Comparison of ENCODE assay signal across 8 cellular contexts in the genomic region with DNA sequence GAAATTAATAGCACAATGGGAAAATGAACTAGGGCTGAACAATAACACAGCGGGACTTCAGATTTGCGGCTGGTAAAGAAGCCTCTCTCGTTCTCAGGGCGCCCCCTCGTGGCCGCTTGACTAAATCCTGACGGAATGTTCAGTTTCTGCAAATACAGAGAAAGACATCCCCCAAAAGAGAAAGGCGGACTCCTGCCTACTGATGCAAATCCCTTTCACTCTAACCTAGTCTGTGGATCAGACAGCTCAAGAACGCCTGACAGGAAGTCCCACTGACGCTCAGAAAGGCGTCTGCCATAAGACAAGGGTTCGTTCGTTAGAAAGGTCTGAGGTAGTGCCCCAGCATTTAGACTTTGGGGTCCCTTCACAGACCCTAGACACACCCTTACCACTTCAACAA. TPM values are rescaled to one million over a fixed set of nuclear protein-coding genes. Genes with fewer than 3 reads are reported as not detected.
DNase-seq lines count a peak whose midpoint lies in the region; ATAC-seq and TF ChIP-seq lines count a peak whose summit lies in the region.

No MANE protein-coding gene starts in this region.

- H3K27me3 ChIP-seq in GM23338 (ENCODE audit: insufficient read depth), result peaks cover 11% of the 10 kb centered on the region
- H3K27me3 ChIP-seq in left lung, result peaks cover 9 to 63% of the 10 kb centered on the region in 2 donors

- peak overlapping the region; percentile 51 for H3K4me3 Mint-ChIP-seq in GM23338

- no peak overlapping the region for H2AFZ ChIP-seq in GM23338

- TF ChIP-seq CTCF in AG09309 (IDR thresholded peaks at IDR 0.05; ENCODE audit: control insufficient read depth, insufficient read depth, low read depth, low read length, missing control alignments), result peak; percentile 74
- TF ChIP-seq CTCF in GM23338 (conservative IDR thresholded peaks at IDR 0.05; ENCODE audit: low read depth in 2 of 2), result peak; percentile 81 to 91
- TF ChIP-seq CTCF in coronary artery (IDR thresholded peaks at IDR 0.05), result peak; percentile 82
- peak; percentile 76 to 77 for TF ChIP-seq CTCF in left lung (IDR thresholded peaks at IDR 0.05)

- peaks cover 80% of the 10 kb centered on the region for H3K79me2 ChIP-seq in GM23338 (replicated peaks; ENCODE audit: insufficient read depth)

- no peaks in the 10 kb centered on the region for H3K9me3 ChIP-seq in left lung

- no peaks in the 10 kb centered on the region for H3K9me3 Mint-ChIP-seq in GM23338

- H3K27me3 Mint-ChIP-seq in GM23338 (ENCODE audit: insufficient read depth, low read depth, poor library complexity), result peaks cover 18% of the 10 kb centered on the region

- DNase-seq in AG09309 (ENCODE audit: low read depth), result peak; percentile 70
- DNase-seq in GM23338 (ENCODE audit: low spot score), result peak; percentile 97
- DNase-seq in NCI-H345 treated with DMSO at 0.1 percent for 48 hours (lab: John Stamatoyannopoulos, UW; ENCODE audit: unreplicated experiment), result peak; percentile 83
- peak; percentile 85 for DNase-seq in activated CD4-positive, alpha-beta T cell treated with anti-CD3 and anti-CD28 coated beads for 48 hours
- peak; percentile 89 for DNase-seq in coronary artery (ENCODE audit: low spot score)
- peak; percentile 78 to 92 for DNase-seq in left lung
- DNase-seq in stimulated activated CD4-positive, alpha-beta T cell treated with anti-CD3 and anti-CD28 coated beads, Interleukin-1b, Interleukin-23, amount 100 ng/mL, for 48 hours, result peak; percentile 69

- intact Hi-C loops in left lung (cut with DNase I), result loop anchor here in 1 of 2 donors (5.0 kb wide), 1 partner anchor 714 kb away; no protein-coding TSS in a partner anchor

- H3K36me3 Mint-ChIP-seq in GM23338 (ENCODE audit: low read depth), result peaks cover 5% of the 10 kb centered on the region

- H3K27ac ChIP-seq in GM23338 (ENCODE audit: low read depth), result no peak overlapping the region
- H3K27ac ChIP-seq in coronary artery, result peak overlapping the region; percentile 97 to 98
- H3K27ac ChIP-seq in left lung, result peak overlapping the region; percentile 11 to 65

- H3K4me2 ChIP-seq in GM23338, result peak overlapping the region; percentile 91

- ATAC-seq in GM23338 (peak; percentile 2), left lung (peak; percentile 58), HG03378 (IDR thresholded peaks at IDR 0.05; ENCODE audit: unreplicated experiment) (no peak)

- no peaks in the 10 kb centered on the region for H3K9me2 ChIP-seq in GM23338 (ENCODE audit: insufficient read depth)

- no peaks in the 10 kb centered on the region for H4K20me1 ChIP-seq in GM23338 (replicated peaks; ENCODE audit: insufficient read depth)

- H3K4me1 ChIP-seq in GM23338 (ENCODE audit: insufficient read depth) (peaks cover 67% of the 10 kb centered on the region), left lung (peaks cover 17 to 39% of the 10 kb centered on the region in 2 donors)

- H3K4me1 Mint-ChIP-seq in GM23338, result peaks cover 71% of the 10 kb centered on the region

- no peak overlapping the region for H3K27ac Mint-ChIP-seq in GM23338

- H3K36me3 ChIP-seq in GM23338 (ENCODE audit: insufficient read depth), result no peaks in the 10 kb centered on the region
- H3K36me3 ChIP-seq in left lung, result no peaks in the 10 kb centered on the region

- no peaks in the 10 kb centered on the region; the same call in 1 of the 2 replicates for H3F3A ChIP-seq in GM23338 (replicated peaks; ENCODE audit: low read depth)

- H3K4me3 ChIP-seq in AG09309 (ENCODE audit: control insufficient read depth, low read depth, low read length) (peak overlapping the region; percentile 91), GM23338 (peak overlapping the region; percentile 82), coronary artery (peak overlapping the region; percentile 77), left lung (peak overlapping the region; percentile 45 to 53)

TF ChIP-seq in GM23338, 12 proteins besides CTCF, POLR2A, EP300 and RAD21 (continues in another document):
- TF ChIP-seq EZH2 (IDR thresholded peaks at IDR 0.05; ENCODE audit: low read depth, unreplicated experiment) (no peak), CREB1 (CRISPR knock-in tag; IDR thresholded peaks at IDR 0.05; ENCODE audit: low read depth) (no peak), ZNF331 (CRISPR knock-in tag; IDR thresholded peaks at IDR 0.05; ENCODE audit: low read depth) (no peak), JUNB (IDR thresholded peaks at IDR 0.05; ENCODE audit: unreplicated experiment) (no peak), NANOG (IDR thresholded peaks at IDR 0.05; ENCODE audit: borderline replicate concordance) (no peak), POLR2AphosphoS5 (IDR thresholded peaks at IDR 0.05; ENCODE audit: low read depth) (no peak), STAT1 (IDR thresholded peaks at IDR 0.05; ENCODE audit: unreplicated experiment) (no peak)
- TF ChIP-seq, protein P1, sequence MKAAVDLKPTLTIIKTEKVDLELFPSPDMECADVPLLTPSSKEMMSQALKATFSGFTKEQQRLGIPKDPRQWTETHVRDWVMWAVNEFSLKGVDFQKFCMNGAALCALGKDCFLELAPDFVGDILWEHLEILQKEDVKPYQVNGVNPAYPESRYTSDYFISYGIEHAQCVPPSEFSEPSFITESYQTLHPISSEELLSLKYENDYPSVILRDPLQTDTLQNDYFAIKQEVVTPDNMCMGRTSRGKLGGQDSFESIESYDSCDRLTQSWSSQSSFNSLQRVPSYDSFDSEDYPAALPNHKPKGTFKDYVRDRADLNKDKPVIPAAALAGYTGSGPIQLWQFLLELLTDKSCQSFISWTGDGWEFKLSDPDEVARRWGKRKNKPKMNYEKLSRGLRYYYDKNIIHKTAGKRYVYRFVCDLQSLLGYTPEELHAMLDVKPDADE (IDR thresholded peaks at IDR 0.05), result no peak
- TF ChIP-seq, protein P2, sequence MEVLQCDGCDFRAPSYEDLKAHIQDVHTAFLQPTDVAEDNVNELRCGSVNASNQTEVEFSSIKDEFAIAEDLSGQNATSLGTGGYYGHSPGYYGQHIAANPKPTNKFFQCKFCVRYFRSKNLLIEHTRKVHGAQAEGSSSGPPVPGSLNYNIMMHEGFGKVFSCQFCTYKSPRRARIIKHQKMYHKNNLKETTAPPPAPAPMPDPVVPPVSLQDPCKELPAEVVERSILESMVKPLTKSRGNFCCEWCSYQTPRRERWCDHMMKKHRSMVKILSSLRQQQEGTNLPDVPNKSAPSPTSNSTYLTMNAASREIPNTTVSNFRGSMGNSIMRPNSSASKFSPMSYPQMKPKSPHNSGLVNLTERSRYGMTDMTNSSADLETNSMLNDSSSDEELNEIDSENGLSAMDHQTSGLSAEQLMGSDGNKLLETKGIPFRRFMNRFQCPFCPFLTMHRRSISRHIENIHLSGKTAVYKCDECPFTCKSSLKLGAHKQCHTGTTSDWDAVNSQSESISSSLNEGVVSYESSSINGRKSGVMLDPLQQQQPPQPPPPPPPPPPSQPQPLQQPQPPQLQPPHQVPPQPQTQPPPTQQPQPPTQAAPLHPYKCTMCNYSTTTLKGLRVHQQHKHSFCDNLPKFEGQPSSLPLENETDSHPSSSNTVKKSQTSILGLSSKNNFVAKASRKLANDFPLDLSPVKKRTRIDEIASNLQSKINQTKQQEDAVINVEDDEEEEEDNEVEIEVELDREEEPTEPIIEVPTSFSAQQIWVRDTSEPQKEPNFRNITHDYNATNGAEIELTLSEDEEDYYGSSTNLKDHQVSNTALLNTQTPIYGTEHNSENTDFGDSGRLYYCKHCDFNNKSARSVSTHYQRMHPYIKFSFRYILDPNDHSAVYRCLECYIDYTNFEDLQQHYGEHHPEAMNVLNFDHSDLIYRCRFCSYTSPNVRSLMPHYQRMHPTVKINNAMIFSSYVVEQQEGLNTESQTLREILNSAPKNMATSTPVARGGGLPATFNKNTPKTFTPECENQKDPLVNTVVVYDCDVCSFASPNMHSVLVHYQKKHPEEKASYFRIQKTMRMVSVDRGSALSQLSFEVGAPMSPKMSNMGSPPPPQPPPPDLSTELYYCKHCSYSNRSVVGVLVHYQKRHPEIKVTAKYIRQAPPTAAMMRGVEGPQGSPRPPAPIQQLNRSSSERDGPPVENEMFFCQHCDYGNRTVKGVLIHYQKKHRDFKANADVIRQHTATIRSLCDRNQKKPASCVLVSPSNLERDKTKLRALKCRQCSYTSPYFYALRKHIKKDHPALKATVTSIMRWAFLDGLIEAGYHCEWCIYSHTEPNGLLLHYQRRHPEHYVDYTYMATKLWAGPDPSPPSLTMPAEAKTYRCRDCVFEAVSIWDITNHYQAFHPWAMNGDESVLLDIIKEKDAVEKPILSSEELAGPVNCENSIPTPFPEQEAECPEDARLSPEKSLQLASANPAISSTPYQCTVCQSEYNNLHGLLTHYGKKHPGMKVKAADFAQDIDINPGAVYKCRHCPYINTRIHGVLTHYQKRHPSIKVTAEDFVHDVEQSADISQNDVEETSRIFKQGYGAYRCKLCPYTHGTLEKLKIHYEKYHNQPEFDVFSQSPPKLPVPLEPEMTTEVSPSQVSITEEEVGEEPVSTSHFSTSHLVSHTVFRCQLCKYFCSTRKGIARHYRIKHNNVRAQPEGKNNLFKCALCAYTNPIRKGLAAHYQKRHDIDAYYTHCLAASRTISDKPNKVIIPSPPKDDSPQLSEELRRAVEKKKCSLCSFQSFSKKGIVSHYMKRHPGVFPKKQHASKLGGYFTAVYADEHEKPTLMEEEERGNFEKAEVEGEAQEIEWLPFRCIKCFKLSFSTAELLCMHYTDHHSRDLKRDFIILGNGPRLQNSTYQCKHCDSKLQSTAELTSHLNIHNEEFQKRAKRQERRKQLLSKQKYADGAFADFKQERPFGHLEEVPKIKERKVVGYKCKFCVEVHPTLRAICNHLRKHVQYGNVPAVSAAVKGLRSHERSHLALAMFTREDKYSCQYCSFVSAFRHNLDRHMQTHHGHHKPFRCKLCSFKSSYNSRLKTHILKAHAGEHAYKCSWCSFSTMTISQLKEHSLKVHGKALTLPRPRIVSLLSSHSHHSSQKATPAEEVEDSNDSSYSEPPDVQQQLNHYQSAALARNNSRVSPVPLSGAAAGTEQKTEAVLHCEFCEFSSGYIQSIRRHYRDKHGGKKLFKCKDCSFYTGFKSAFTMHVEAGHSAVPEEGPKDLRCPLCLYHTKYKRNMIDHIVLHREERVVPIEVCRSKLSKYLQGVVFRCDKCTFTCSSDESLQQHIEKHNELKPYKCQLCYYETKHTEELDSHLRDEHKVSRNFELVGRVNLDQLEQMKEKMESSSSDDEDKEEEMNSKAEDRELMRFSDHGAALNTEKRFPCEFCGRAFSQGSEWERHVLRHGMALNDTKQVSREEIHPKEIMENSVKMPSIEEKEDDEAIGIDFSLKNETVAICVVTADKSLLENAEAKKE (CRISPR knock-in tag; IDR thresholded peaks at IDR 0.05), result no peak

RNA-seq across cellular contexts. Expression of a gene that starts 2.5 kb away (rescaled TPM):
- total RNA-seq in GM23338 (2014; rRNA removed; shearing (Covaris generic)), result 15.4 and 16.9 TPM in 2 replicates
- 4.7 and 5.4 TPM in 2 replicates for polyA plus RNA-seq in GM23338 (2016; fragmentation: Nextera tagmentation; extraction: Ambion mirVana)
- total RNA-seq in left lung, result 10 to 100 TPM; 11.0 to 11.7 TPM
